In genomic region chr15:82058517-82059204, GRCh38 we compare ENCODE assay signal across 1 cellular context.
TF ChIP-seq lines count a peak whose summit lies in the region.

No MANE protein-coding gene starts in this region.

TF ChIP-seq in HEK293, 187 proteins besides CTCF, POLR2A, EP300 and RAD21 (continued from another document):
- TF ChIP-seq ZNF239 (tag by site-specific recombination; IDR thresholded peaks at IDR 0.05) (0 out of 2 replicates have a peak, but pooled peaks have one; percentile 9), ZNF555 (tag by site-specific recombination; conservative IDR thresholded peaks at IDR 0.05) (no peak), ZNF513 (tag by site-specific recombination; IDR thresholded peaks at IDR 0.05) (peak; percentile 14), ZBTB48 (tag by site-specific recombination; IDR thresholded peaks at IDR 0.05) (peak; percentile 90), ZNF341 (tag by site-specific recombination; IDR thresholded peaks at IDR 0.05; ENCODE audit: low read depth) (peak; percentile 43), GFI1B (tag by site-specific recombination; IDR thresholded peaks at IDR 0.05) (no peak), TRIM28 (IDR thresholded peaks at IDR 0.05; ENCODE audit: borderline replicate concordance, low read length) (no peak), MYNN (tag by site-specific recombination; IDR thresholded peaks at IDR 0.05; ENCODE audit: borderline replicate concordance) (no peak), ZNF768 (tag by site-specific recombination; IDR thresholded peaks at IDR 0.05) (no peak), ZNF658 (tag by site-specific recombination; IDR thresholded peaks at IDR 0.05) (no peak), ZSCAN18 (tag by site-specific recombination; IDR thresholded peaks at IDR 0.05) (no peak), WT1 (tag by site-specific recombination; IDR thresholded peaks at IDR 0.05) (peak; percentile 97), ZFHX2 (tag by site-specific recombination; conservative IDR thresholded peaks at IDR 0.05) (peak; percentile 87), HOXD13 (CRISPR knock-in tag; IDR thresholded peaks at IDR 0.05; ENCODE audit: borderline replicate concordance) (no peak), PATZ1 (tag by site-specific recombination; IDR thresholded peaks at IDR 0.05) (no peak; the same call in 1 of the 2 replicates), ZNF391 (tag by site-specific recombination; IDR thresholded peaks at IDR 0.05; ENCODE audit: borderline replicate concordance, low read depth) (no peak), SP3 (tag by site-specific recombination; IDR thresholded peaks at IDR 0.05) (peak; percentile 69), KLF1 (tag by site-specific recombination; IDR thresholded peaks at IDR 0.05) (peak; percentile 27; the same call in 1 of the 2 replicates), ELK4 (IDR thresholded peaks at IDR 0.05; ENCODE audit: borderline replicate concordance, low read depth, low read length) (no peak), ZNF366 (tag by site-specific recombination; conservative IDR thresholded peaks at IDR 0.05) (peak; percentile 52), ZNF785 (tag by site-specific recombination; IDR thresholded peaks at IDR 0.05) (peak; percentile 74; the same call in 1 of the 2 replicates), EGR2 (tag by site-specific recombination; IDR thresholded peaks at IDR 0.05; ENCODE audit: low read depth) (peak; percentile 95), ZNF670 (tag by site-specific recombination; IDR thresholded peaks at IDR 0.05; ENCODE audit: low read depth) (no peak), PRDM1 (tag by site-specific recombination; IDR thresholded peaks at IDR 0.05) (peak; percentile 89; the same call in 1 of the 2 replicates), ZNF596 (tag by site-specific recombination; IDR thresholded peaks at IDR 0.05) (no peak)
